29 cellular contexts compared by ENCODE assay signal in genomic region chr2:237585590-237586221, GRCh38. TPM values are rescaled to one million over a fixed set of nuclear protein-coding genes. Genes with fewer than 3 reads are reported as not detected.
"Had no signal": no experiment of that assay in that cellular context is flagged by ENCODE, and none has a peak within 500 bp of the region (broad histone marks: within the 10 kb centered on the region; RNA-seq: fewer than 3 reads in every experiment).

No MANE protein-coding gene starts in this region.

- H3K27me3 Mint-ChIP-seq: activated naive CD4-positive, alpha-beta T cell treated with anti-CD3 and anti-CD28 coated beads, Interleukin-2, amount 50 U/mL, for 24 hours; brain had no signal

- H3K27me3 ChIP-seq: heart right ventricle, left lung, upper lobe of right lung had no signal

- H3K27ac Mint-ChIP-seq: activated CD4-positive, alpha-beta memory T cell treated with anti-CD3 and anti-CD28 coated beads, Interleukin-2, amount 10 ng/mL, durations not matched to agents 7 days and 5 days; activated naive CD4-positive, alpha-beta T cell treated with anti-CD3 and anti-CD28 coated beads, Interleukin-2, amount 50 U/mL, for 24 hours; dendritic cell treated with granulocyte-macrophage colony-stimulating factor and Interleukin-4, amounts not matched to agents 40 ng/mL and 50 ng/mL, for 4 days; nephron progenitor cell; T-helper 1 cell treated with Interleukin-12 subunit alpha and Interleukin-12 subunit beta and Interleukin-4 antibody, amounts not matched to agents 30 μg/mL and 1 μg/mL, for 36 hours had no signal

- H3K27ac ChIP-seq: heart right ventricle, left lung, upper lobe of right lung had no signal

- ATAC-seq: heart right ventricle; left lung; sciatic nerve; stimulated activated naive CD8-positive, alpha-beta T cell treated with anti-CD3 and anti-CD28 coated beads, Interleukin-15, Interleukin-2, amounts not matched to agents 100 U/mL and 50 U/mL, for 24 hours; upper lobe of right lung had no signal

- DNase-seq: activated CD4-positive, alpha-beta memory T cell treated with anti-CD3 and anti-CD28 coated beads, Interleukin-2, amount 10 ng/mL, durations not matched to agents 7 days and 5 days; activated CD4-positive, alpha-beta T cell treated with anti-CD3 and anti-CD28 coated beads for 4 hours; activated CD4-positive, CD25-positive, alpha-beta regulatory T cell; activated gamma-delta T cell treated with Interleukin-2 at 50 U/mL for 16 hours; activated T-cell treated with anti-CD3 and anti-CD28 coated beads for 4 hours; anterior cingulate cortex; effector CD4-positive, alpha-beta T cell; erythroblast; foreskin fibroblast; heart right ventricle; left lung; nephron progenitor cell; nucleus accumbens; stimulated activated CD4-positive, alpha-beta T cell treated with anti-CD3 and anti-CD28 coated beads, Interleukin-2, amount 100 ng/mL, for 48 hours; stimulated activated CD8-positive, alpha-beta memory T cell treated with anti-CD3 and anti-CD28 coated beads, Interleukin-4, amount 100 ng/mL, for 48 hours; stimulated activated naive CD8-positive, alpha-beta T cell treated with anti-CD3 and anti-CD28 coated beads, Interleukin-15, Interleukin-2, amounts not matched to agents 100 U/mL and 50 U/mL, for 24 hours; upper lobe of right lung had no signal

- H3K4me2 ChIP-seq: smooth muscle cell had no signal

- H3K36me3 Mint-ChIP-seq: activated naive CD4-positive, alpha-beta T cell treated with anti-CD3 and anti-CD28 coated beads, Interleukin-2, amount 50 U/mL, for 24 hours; brain had no signal

- H3K9me3 ChIP-seq: heart right ventricle, left lung, upper lobe of right lung had no signal

- H3K4me3 Mint-ChIP-seq: activated CD4-positive, alpha-beta memory T cell treated with anti-CD3 and anti-CD28 coated beads, Interleukin-2, amount 10 ng/mL, durations not matched to agents 7 days and 5 days; activated naive CD4-positive, alpha-beta T cell treated with anti-CD3 and anti-CD28 coated beads, Interleukin-2, amount 50 U/mL, for 24 hours; brain; dendritic cell treated with granulocyte-macrophage colony-stimulating factor and Interleukin-4, amounts not matched to agents 40 ng/mL and 50 ng/mL, for 4 days; nephron progenitor cell; T-helper 1 cell treated with Interleukin-12 subunit alpha and Interleukin-12 subunit beta and Interleukin-4 antibody, amounts not matched to agents 30 μg/mL and 1 μg/mL, for 36 hours had no signal

- H3K4me3 ChIP-seq: heart right ventricle, left lung, smooth muscle cell, upper lobe of right lung had no signal

- H3K9me3 Mint-ChIP-seq: activated CD4-positive, alpha-beta memory T cell treated with anti-CD3 and anti-CD28 coated beads, Interleukin-2, amount 10 ng/mL, durations not matched to agents 7 days and 5 days; activated naive CD4-positive, alpha-beta T cell treated with anti-CD3 and anti-CD28 coated beads, Interleukin-2, amount 50 U/mL, for 24 hours; dendritic cell treated with granulocyte-macrophage colony-stimulating factor and Interleukin-4, amounts not matched to agents 40 ng/mL and 50 ng/mL, for 4 days; T-helper 1 cell treated with Interleukin-12 subunit alpha and Interleukin-12 subunit beta and Interleukin-4 antibody, amounts not matched to agents 30 μg/mL and 1 μg/mL, for 36 hours had no signal

- H3K36me3 ChIP-seq: heart right ventricle, left lung, upper lobe of right lung had no signal

RNA-seq across cellular contexts. Expression of gene RAB17, which starts 4.8 kb away (rescaled TPM):
- total RNA-seq: activated CD4-positive, alpha-beta memory T cell treated with anti-CD3 and anti-CD28 coated beads, Interleukin-2, amount 10 ng/mL, durations not matched to agents 7 days and 5 days had no signal

RNA-seq across cellular contexts. Expression of gene PRLH, which starts 19.3 kb away (rescaled TPM):
- total RNA-seq: activated CD4-positive, alpha-beta memory T cell treated with anti-CD3 and anti-CD28 coated beads, Interleukin-2, amount 10 ng/mL, durations not matched to agents 7 days and 5 days; cardiac septum; fibroblast of lung; heart right ventricle; kidney epithelial cell; left lung; mononuclear cell; sciatic nerve; smooth muscle cell; subcutaneous adipose tissue; upper lobe of right lung had no signal
- polyA plus RNA-seq: fibroblast of lung, heart right ventricle, smooth muscle cell, thymus had no signal
